27 cellular contexts compared by ENCODE assay signal in genomic region chr11:134441706-134442105, GRCh38. TPM values are rescaled to one million over a fixed set of nuclear protein-coding genes. Genes with fewer than 3 reads are reported as not detected.
"Had no signal": no experiment of that assay in that cellular context is flagged by ENCODE, and none has a peak within 500 bp of the region (broad histone marks: within the 10 kb centered on the region; RNA-seq: fewer than 3 reads in every experiment).

No MANE protein-coding gene starts in this region.

- FAIRE-seq: pancreas had no signal

- H3K4me1 ChIP-seq: pancreas, prostate gland, spleen, suprapubic skin, testis, tibial artery, transverse colon, upper lobe of right lung, uterus had no signal

- H3K4me3 ChIP-seq: pancreas, prostate gland, skin epidermis, smooth muscle cell, spleen, suprapubic skin, testis, tibial artery, transverse colon, upper lobe of right lung, uterus had no signal

- DNase-seq: naive thymus-derived CD4-positive, alpha-beta T cell; natural killer cell; nucleus accumbens; pancreas; right cardiac atrium; spleen; stimulated activated CD4-positive, alpha-beta T cell treated with anti-CD3 and anti-CD28 coated beads, Interleukin-12 subunit alpha, Interleukin-12 subunit beta, amount 100 ng/mL, for 4 hours; stimulated activated CD4-positive, alpha-beta T cell treated with anti-CD3 and anti-CD28 coated beads, Interleukin-1b, Interleukin-23, amount 100 ng/mL, for 48 hours; stimulated activated CD4-positive, alpha-beta T cell treated with anti-CD3 and anti-CD28 coated beads, Interleukin-4, amount 100 ng/mL, for 1 hour; stimulated activated CD4-positive, alpha-beta T cell treated with anti-CD3 and anti-CD28 coated beads, Interleukin-4, amount 100 ng/mL, for 4 hours; stimulated activated CD8-positive, alpha-beta memory T cell treated with anti-CD3 and anti-CD28 coated beads, Interleukin-4, amount 100 ng/mL, for 48 hours; stimulated activated naive CD4-positive, alpha-beta T cell; stimulated activated naive CD8-positive, alpha-beta T cell treated with anti-CD3 and anti-CD28 coated beads, Interleukin-15, amount 100 ng/mL, for 72 hours; stimulated activated naive CD8-positive, alpha-beta T cell treated with anti-CD3 and anti-CD28 coated beads, Interleukin-15, Interleukin-2, amounts not matched to agents 100 U/mL and 50 U/mL, for 24 hours; substantia nigra; testis; tibial artery; transverse colon; upper lobe of right lung; uterus had no signal

- H3K27me3 ChIP-seq: pancreas, testis, transverse colon, uterus had no signal

- ATAC-seq: naive thymus-derived CD4-positive, alpha-beta T cell; natural killer cell; pancreas; right cardiac atrium; sciatic nerve; stimulated activated naive CD8-positive, alpha-beta T cell treated with anti-CD3 and anti-CD28 coated beads, Interleukin-15, amount 100 ng/mL, for 72 hours; stimulated activated naive CD8-positive, alpha-beta T cell treated with anti-CD3 and anti-CD28 coated beads, Interleukin-15, Interleukin-2, amounts not matched to agents 100 U/mL and 50 U/mL, for 24 hours; upper lobe of right lung had no signal

- H3K27ac ChIP-seq: neutrophil, pancreas, prostate gland, skin epidermis, spleen, suprapubic skin, testis, tibial artery, transverse colon, upper lobe of right lung, uterus had no signal

- H3K36me3 ChIP-seq: neutrophil, pancreas, prostate gland, spleen, suprapubic skin, tibial artery, transverse colon, upper lobe of right lung, uterus had no signal

- H3K9me3 ChIP-seq: neutrophil, pancreas, prostate gland, spleen, suprapubic skin, testis, tibial artery, transverse colon, upper lobe of right lung, uterus had no signal

- H3K4me2 ChIP-seq: smooth muscle cell had no signal

RNA-seq across cellular contexts. Expression of gene B3GAT1, which starts 29.7 kb away (rescaled TPM):
- total RNA-seq: pulmonary artery endothelial cell, smooth muscle cell had no signal
- polyA plus RNA-seq: naive thymus-derived CD4-positive, alpha-beta T cell; smooth muscle cell had no signal
